In genomic region chr2:29490037-29490436, GRCh38 we compare ENCODE assay signal across 21 cellular contexts.
DNase-seq lines count a peak whose midpoint lies in the region; ATAC-seq and TF ChIP-seq lines count a peak whose summit lies in the region.
"Had no signal": no experiment of that assay in that cellular context is flagged by ENCODE, and none has a peak within 500 bp of the region (broad histone marks: within the 10 kb centered on the region; RNA-seq: fewer than 3 reads in every experiment).

No MANE protein-coding gene starts in this region.

- TF ChIP-seq CTCF in neural crest cell (conservative IDR thresholded peaks at IDR 0.05) = no peak

- H3K4me3 Mint-ChIP-seq in neural crest cell = no peak overlapping the region
- H3K4me3 Mint-ChIP-seq: CD14-positive monocyte; CD4-positive, alpha-beta memory T cell had no signal

- H3K27ac Mint-ChIP-seq in neural crest cell (ENCODE audit: unreplicated experiment) = peak overlapping the region; percentile 68
- H3K27ac Mint-ChIP-seq: CD14-positive monocyte; CD4-positive, alpha-beta memory T cell had no signal

- H3K27ac ChIP-seq in right cardiac atrium (ENCODE audit: low read length) = no peak overlapping the region
- H3K27ac ChIP-seq: A549; BLaER1 treated with 17β-estradiol and CSF1 and Interleukin-3, amounts not matched to agents 10 nM and 100 nM; GM23248 had no signal

- peaks cover under 1% of the 10 kb centered on the region for H3K36me3 Mint-ChIP-seq in neural crest cell (ENCODE audit: low read depth)
- H3K36me3 Mint-ChIP-seq: CD14-positive monocyte; CD4-positive, alpha-beta memory T cell had no signal

- ATAC-seq in Right ventricle myocardium inferior = peak; percentile 46
- no peak for ATAC-seq in right cardiac atrium
- ATAC-seq: A549 had no signal

- no peak overlapping the region for H3K4me3 ChIP-seq in right cardiac atrium (ENCODE audit: low read length)
- H3K4me3 ChIP-seq: A549; BLaER1 treated with 17β-estradiol and CSF1 and Interleukin-3, amounts not matched to agents 10 nM and 100 nM; GM23248 had no signal

- H3K9me3 ChIP-seq in right cardiac atrium (ENCODE audit: control insufficient read depth, low read length) = no peaks in the 10 kb centered on the region
- H3K9me3 ChIP-seq: A549; BE2C; BLaER1 treated with 17β-estradiol and CSF1 and Interleukin-3, amounts not matched to agents 10 nM and 100 nM had no signal

- no peaks in the 10 kb centered on the region for H3K27me3 Mint-ChIP-seq in neural crest cell (ENCODE audit: low read depth)

- H3K27me3 ChIP-seq in right cardiac atrium (ENCODE audit: control insufficient read depth, insufficient read depth) = no peaks in the 10 kb centered on the region
- H3K27me3 ChIP-seq: BE2C; BLaER1 treated with 17β-estradiol and CSF1 and Interleukin-3, amounts not matched to agents 10 nM and 100 nM had no signal

- DNase-seq in Right ventricle myocardium inferior (ENCODE audit: missing footprints) = no peak
- DNase-seq in right cardiac atrium = no peak
- DNase-seq in OCI-M1 (lab: John Stamatoyannopoulos, UW) = peak; percentile 33
- no peak for DNase-seq in neural crest cell (ENCODE audit: low read depth, low spot score)
- DNase-seq in hypothalamus (lab: John Stamatoyannopoulos, UW) = no peak
- no peak for DNase-seq in stimulated activated CD8-positive, alpha-beta memory T cell treated with anti-CD3 and anti-CD28 coated beads, Interleukin-4, amount 100 ng/mL, for 48 hours
- DNase-seq: 8988T; ACHN; AML-193; BE2C; Calu3; CD4-positive, alpha-beta memory T cell; COR-L47; DMS153; DND-41; GM23248; H7; HCEC 1CT had no signal

- peaks cover under 1% of the 10 kb centered on the region for H3K9me3 Mint-ChIP-seq in neural crest cell
- H3K9me3 Mint-ChIP-seq: CD4-positive, alpha-beta memory T cell had no signal

- intact Hi-C loops in Right ventricle myocardium inferior (cut with DNase I) (no loop called here), right cardiac atrium (cut with DNase I) (no loop called here)

- H3K4me1 ChIP-seq in right cardiac atrium (ENCODE audit: control insufficient read depth, insufficient read depth, low read length) = no peaks in the 10 kb centered on the region
- H3K4me1 ChIP-seq: A549 had no signal

- WGBS in right cardiac atrium = 59% methylated on average over 6 of the region's 6 CpGs

- peaks cover 17% of the 10 kb centered on the region for H3K4me1 Mint-ChIP-seq in neural crest cell
- H3K4me1 Mint-ChIP-seq: CD4-positive, alpha-beta memory T cell had no signal
